20 cellular contexts compared by ENCODE assay signal in the genomic region with DNA sequence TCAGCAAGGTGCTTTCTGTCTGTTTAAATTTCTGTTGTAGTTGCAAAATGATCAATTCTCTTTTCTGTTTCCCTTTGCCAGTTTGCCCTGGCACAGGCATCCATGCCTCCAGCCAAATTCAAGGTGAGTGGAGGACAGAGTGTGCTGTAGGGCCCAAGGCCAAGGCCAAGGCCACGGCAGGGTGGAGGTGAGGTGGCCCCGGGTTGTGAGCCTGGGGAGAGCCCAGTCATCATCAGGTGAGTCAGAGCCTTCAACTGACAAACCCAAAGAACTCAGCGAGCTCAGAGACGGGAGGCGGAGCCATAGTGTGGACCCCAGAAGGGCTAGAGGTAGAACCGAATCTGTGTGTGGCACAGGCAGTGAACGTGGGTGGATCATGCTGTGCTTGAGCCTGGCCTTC. TPM values are rescaled to one million over a fixed set of nuclear protein-coding genes. Genes with fewer than 3 reads are reported as not detected.
DNase-seq lines count a peak whose midpoint lies in the region; ATAC-seq, FAIRE-seq and TF ChIP-seq lines count a peak whose summit lies in the region.
"Had no signal": no experiment of that assay in that cellular context is flagged by ENCODE, and none has a peak within 500 bp of the region (broad histone marks: within the 10 kb centered on the region; RNA-seq: fewer than 3 reads in every experiment).

No MANE protein-coding gene starts in this region.

- TF ChIP-seq CTCF in H1 (IDR thresholded peaks at IDR 0.05; ENCODE audit: control extremely low read depth in 1 of 3, insufficient read depth in 1 of 3, low read depth in 1 of 3, low read length in 3 of 3) = no peak
- no peak for TF ChIP-seq CTCF in progenitor cell of endocrine pancreas (IDR thresholded peaks at IDR 0.05; ENCODE audit: unreplicated experiment)

- no peak overlapping the region for H2BK15ac ChIP-seq in H1 (ENCODE audit: low read length)

- no peaks in the 10 kb centered on the region for H3K9me3 Mint-ChIP-seq in activated naive CD8-positive, alpha-beta T cell treated with anti-CD3 and anti-CD28 coated beads, Interleukin-2, amount 50 U/mL, for 24 hours
- no peaks in the 10 kb centered on the region for H3K9me3 Mint-ChIP-seq in activated naive CD8-positive, alpha-beta T cell treated with anti-CD3 and anti-CD28 coated beads for 36 hours
- H3K9me3 Mint-ChIP-seq in progenitor cell of endocrine pancreas (ENCODE audit: low read depth) = no peaks in the 10 kb centered on the region
- H3K9me3 Mint-ChIP-seq: GM23338 had no signal

- peaks cover 0 to 9% (median under 1%) of the 10 kb centered on the region in 4 experiments; a peak in 4 of 7 replicates for H3K4me1 ChIP-seq in H1 (replicated peaks in 1 of 4; ENCODE audit: control insufficient read depth in 3 of 4, insufficient read depth in 4 of 4, low read length in 3 of 4)

- no peaks in the 10 kb centered on the region for H4K20me1 ChIP-seq in H1 (replicated peaks in 1 of 2; ENCODE audit: control insufficient read depth in 1 of 2, insufficient read depth in 2 of 2, low read length in 2 of 2)

- H3K79me1 ChIP-seq in H1 (ENCODE audit: low read depth, low read length) = no peaks in the 10 kb centered on the region; the same call in 1 of the 2 replicates

- no peak overlapping the region for H2BK5ac ChIP-seq in H1 (ENCODE audit: low read depth, low read length)

- H3K36me3 ChIP-seq in H1 (ENCODE audit: control insufficient read depth in 2 of 4, insufficient read depth in 4 of 4, low read length in 3 of 4) = no peaks in the 10 kb centered on the region; a peak in 1 of 8 replicates
- H3K36me3 ChIP-seq: Peyer's patch had no signal

- no peak for DNase-seq in activated naive CD8-positive, alpha-beta T cell treated with anti-CD3 and anti-CD28 coated beads, Interleukin-2, amount 50 U/mL, for 24 hours
- DNase-seq in activated naive CD8-positive, alpha-beta T cell treated with anti-CD3 and anti-CD28 coated beads for 36 hours = no peak
- DNase-seq in ELR (ENCODE audit: low read depth) (peak; percentile 35), H1 (ENCODE audit: low read depth in 1 of 2, low spot score in 2 of 2) (no peak), progenitor cell of endocrine pancreas (ENCODE audit: low spot score, unreplicated experiment) (no peak), COLO829 (ENCODE audit: low spot score) (no peak)
- DNase-seq: DMS79, GF-D8, MM.1S, NCI-H1105 treated with DMSO at 0.1 percent for 48 hours, NCI-H1930, NCI-H2171, NCI-H446 treated with DMSO at 0.1 percent for 48 hours, NCI-H82, Peyer's patch, SIG-M5 had no signal

- no peak overlapping the region for H3K9ac ChIP-seq in H1 (replicated peaks in 1 of 4; ENCODE audit: extremely low read depth in 1 of 4, low read depth in 3 of 4, low read length in 3 of 4)

- no peak for TF ChIP-seq RAD21 in H1 (IDR thresholded peaks at IDR 0.05 in 1 of 2, conservative IDR thresholded peaks at IDR 0.05 in 1 of 2; ENCODE audit: low read depth in 2 of 2, low read length in 2 of 2)

- H4K91ac ChIP-seq in H1 (replicated peaks; ENCODE audit: insufficient read length, low read length) = no peak overlapping the region

- no peak for FAIRE-seq in H1 (lab: Jason Lieb, UNC)

- H3K4ac ChIP-seq in H1 (replicated peaks; ENCODE audit: insufficient read length, low read depth, low read length) = no peak overlapping the region

- no peak for TF ChIP-seq EP300 in H1 (IDR thresholded peaks at IDR 0.05; ENCODE audit: borderline replicate concordance in 1 of 2, low read depth in 2 of 2, low read length in 2 of 2)

- no peak overlapping the region for H3K27ac Mint-ChIP-seq in activated naive CD8-positive, alpha-beta T cell treated with anti-CD3 and anti-CD28 coated beads, Interleukin-2, amount 50 U/mL, for 24 hours
- H3K27ac Mint-ChIP-seq in activated naive CD8-positive, alpha-beta T cell treated with anti-CD3 and anti-CD28 coated beads for 36 hours = no peak overlapping the region
- H3K27ac Mint-ChIP-seq in progenitor cell of endocrine pancreas = peak overlapping the region; percentile 38
- H3K27ac Mint-ChIP-seq: GM23338 had no signal

- H3K4me3 Mint-ChIP-seq in activated naive CD8-positive, alpha-beta T cell treated with anti-CD3 and anti-CD28 coated beads, Interleukin-2, amount 50 U/mL, for 24 hours = no peak overlapping the region
- H3K4me3 Mint-ChIP-seq in activated naive CD8-positive, alpha-beta T cell treated with anti-CD3 and anti-CD28 coated beads for 36 hours = no peak overlapping the region
- H3K4me3 Mint-ChIP-seq in progenitor cell of endocrine pancreas (ENCODE audit: low read depth) = no peak overlapping the region
- H3K4me3 Mint-ChIP-seq: GM23338 had no signal

- POLR2A ChIA-PET in H1 (lab: Charles Lee; ENCODE audit: partially characterized antibody) = interaction anchor here (1.2 kb wide), 1 partner anchor 8 kb away, joined by 3 read pairs; no protein-coding TSS in a partner anchor

- WGBS in H1 (ENCODE audit: extremely low coverage in 1 of 2, insufficient coverage in 1 of 2, insufficient read length in 1 of 2, insufficient replicate concordance in 2 of 2, low coverage in 1 of 2, low lambda C conversion rate in 2 of 2, missing lambda C conversion rate in 1 of 2), 2 experiments = 99% methylated on average over 7 of the region's 7 CpGs; no CpG with 5 or more reads in 1 of the 2 experiments

- H2BK12ac ChIP-seq in H1 (ENCODE audit: low read depth, low read length) = peak overlapping the region; percentile 75; the same call in 1 of the 2 replicates

- H3K18ac ChIP-seq in H1 (ENCODE audit: extremely low read depth, low read length) = no peak overlapping the region

- H3K27me3 ChIP-seq in H1 (replicated peaks in 1 of 4; ENCODE audit: control insufficient read depth in 3 of 4, extremely low read depth in 1 of 4, insufficient read depth in 3 of 4, low read length in 3 of 4) = peaks cover 0 to 3% (median 0%) of the 10 kb centered on the region in 4 experiments; a peak in 2 of 7 replicates
- H3K27me3 ChIP-seq: Peyer's patch had no signal

- no peaks in the 10 kb centered on the region for H3K23me2 ChIP-seq in H1 (ENCODE audit: low read depth, low read length)

- H3K4me3 ChIP-seq in H1 (ENCODE audit: extremely low read depth in 1 of 4, insufficient read depth in 2 of 4, low read depth in 3 of 4, low read length in 4 of 4) = no peak overlapping the region
- H3K4me3 ChIP-seq: GM23338, Peyer's patch had no signal

- H3K36me3 Mint-ChIP-seq in activated naive CD8-positive, alpha-beta T cell treated with anti-CD3 and anti-CD28 coated beads, Interleukin-2, amount 50 U/mL, for 24 hours (ENCODE audit: low read depth) = no peaks in the 10 kb centered on the region
- no peaks in the 10 kb centered on the region for H3K36me3 Mint-ChIP-seq in activated naive CD8-positive, alpha-beta T cell treated with anti-CD3 and anti-CD28 coated beads for 36 hours
- H3K36me3 Mint-ChIP-seq in progenitor cell of endocrine pancreas (ENCODE audit: insufficient read depth) = no peaks in the 10 kb centered on the region

- no peak overlapping the region for H3K4me2 ChIP-seq in H1 (ENCODE audit: insufficient read depth in 1 of 2, low read depth in 2 of 2, low read length in 2 of 2)
- H3K4me2 ChIP-seq: GM23338 had no signal

- H3K27ac ChIP-seq in H1 (ENCODE audit: low read depth, low read length) = no peak overlapping the region
- H3K27ac ChIP-seq: C4-2B, Peyer's patch had no signal

- no peak overlapping the region for H2BK120ac ChIP-seq in H1 (replicated peaks; ENCODE audit: low read depth, low read length)

- no peaks in the 10 kb centered on the region for H3K9me3 ChIP-seq in H1 (ENCODE audit: insufficient read depth in 2 of 2, low read depth in 1 of 2, low read length in 1 of 2)
- H3K9me3 ChIP-seq: Peyer's patch had no signal

- no peak overlapping the region for H4K5ac ChIP-seq in H1 (ENCODE audit: insufficient read length, low read depth, low read length)

- peaks cover 11% of the 10 kb centered on the region for H3K27me3 Mint-ChIP-seq in activated naive CD8-positive, alpha-beta T cell treated with anti-CD3 and anti-CD28 coated beads, Interleukin-2, amount 50 U/mL, for 24 hours
- no peaks in the 10 kb centered on the region for H3K27me3 Mint-ChIP-seq in activated naive CD8-positive, alpha-beta T cell treated with anti-CD3 and anti-CD28 coated beads for 36 hours
- H3K27me3 Mint-ChIP-seq in progenitor cell of endocrine pancreas = peaks cover 13% of the 10 kb centered on the region

- no peak overlapping the region for H2AK5ac ChIP-seq in H1 (ENCODE audit: low read depth, low read length)

- no peak for TF ChIP-seq POLR2A in H1 (IDR thresholded peaks at IDR 0.05; ENCODE audit: control extremely low read depth in 1 of 2, low read depth in 2 of 2, low read length in 2 of 2)

- no peak overlapping the region for H3K56ac ChIP-seq in H1 (replicated peaks; ENCODE audit: insufficient read length, low read depth, low read length)

- no peak overlapping the region for H2AFZ ChIP-seq in H1 (ENCODE audit: low read length)
- H2AFZ ChIP-seq: GM23338 had no signal

- peaks cover 2% of the 10 kb centered on the region for H3K4me1 Mint-ChIP-seq in activated naive CD8-positive, alpha-beta T cell treated with anti-CD3 and anti-CD28 coated beads, Interleukin-2, amount 50 U/mL, for 24 hours
- no peaks in the 10 kb centered on the region for H3K4me1 Mint-ChIP-seq in activated naive CD8-positive, alpha-beta T cell treated with anti-CD3 and anti-CD28 coated beads for 36 hours
- H3K4me1 Mint-ChIP-seq in progenitor cell of endocrine pancreas (ENCODE audit: low read depth) = peaks cover 14% of the 10 kb centered on the region

- no peak overlapping the region for H4K8ac ChIP-seq in H1 (ENCODE audit: extremely low read depth, insufficient read depth, low read length)

- no peak overlapping the region for H2BK20ac ChIP-seq in H1 (ENCODE audit: low read length)

- no peak overlapping the region for H3K14ac ChIP-seq in H1 (ENCODE audit: insufficient read length)

- CTCF ChIA-PET in H1 (lab: Charles Lee; ENCODE audit: partially characterized antibody) = interaction anchor here (1.3 to 1.8 kb wide), 4 partner anchors 9 to 13 kb away, joined by 3 to 10 read pairs (median 4); no protein-coding TSS in a partner anchor

- no peak overlapping the region for H3K23ac ChIP-seq in H1 (ENCODE audit: insufficient read length)

- no peaks in the 10 kb centered on the region for H3K79me2 ChIP-seq in H1 (ENCODE audit: control insufficient read depth in 1 of 2, insufficient read depth in 2 of 2, low read length in 2 of 2)

- ATAC-seq in activated naive CD8-positive, alpha-beta T cell treated with anti-CD3 and anti-CD28 coated beads, Interleukin-2, amount 50 U/mL, for 24 hours = peak; percentile 50
- ATAC-seq in GM18861 (IDR thresholded peaks at IDR 0.05; ENCODE audit: unreplicated experiment) (no peak), GM21515 (IDR thresholded peaks at IDR 0.05; ENCODE audit: unreplicated experiment) (no peak)
- ATAC-seq: GM23338 had no signal

RNA-seq across cellular contexts. Expression of a gene that starts 55.7 kb away (rescaled TPM):
- 10 to 100 TPM; 19.9 TPM for total RNA-seq in activated naive CD8-positive, alpha-beta T cell treated with anti-CD3 and anti-CD28 coated beads for 36 hours
- 17.9 and 22.9 TPM in 2 replicates for total RNA-seq in H1 (2021; fragmentation: NEBNext Ultra II Directional; extraction: Animal tissue kit (Norgen Biotek cat#: 25700))
- 7.5 and 8.8 TPM in 2 replicates for polyA plus RNA-seq in H1 (2011; rRNA removed)
- 6.2 TPM for polyA plus RNA-seq in H1 (2011; cell fraction: cytosol; rRNA removed)
- 15.6 TPM for polyA plus RNA-seq in H1 (2011; cell fraction: nucleus; rRNA removed)
- 9.7 to 11.6 TPM (median 10.4 TPM) in 4 replicates for polyA plus RNA-seq in H1 (2012, experiment 1 of 2)
- polyA plus RNA-seq in H1 (2012, experiment 2 of 2) = 3.2 TPM
- polyA plus RNA-seq in H1 (2013, experiment 1 of 2) = 7.2 TPM
- polyA plus RNA-seq in H1 (2013, experiment 2 of 2) = 9.4 TPM
- polyA minus RNA-seq in H1 (2011; rRNA and poly(A)+ RNA removed) = 10.5 and 11.0 TPM in 2 replicates
- polyA minus RNA-seq in H1 (2011; cell fraction: cytosol; rRNA and poly(A)+ RNA removed) = 8.6 TPM
- 38.6 TPM for polyA minus RNA-seq in H1 (2011; cell fraction: nucleus; rRNA and poly(A)+ RNA removed)
- 24.2 and 27.7 TPM in 2 replicates for total RNA-seq in progenitor cell of endocrine pancreas
